Comparison of ENCODE assay signal across 8 cellular contexts in genomic region chr1:15603050-15603965, GRCh38. TPM values are rescaled to one million over a fixed set of nuclear protein-coding genes. Genes with fewer than 3 reads are reported as not detected.
DNase-seq lines count a peak whose midpoint lies in the region; ATAC-seq, FAIRE-seq and TF ChIP-seq lines count a peak whose summit lies in the region.

No MANE protein-coding gene starts in this region.

- H3K79me2 ChIP-seq in H1 (ENCODE audit: control insufficient read depth in 1 of 2, insufficient read depth in 2 of 2, low read length in 2 of 2), result no peaks in the 10 kb centered on the region

- no peak overlapping the region for H3K14ac ChIP-seq in H1 (ENCODE audit: insufficient read length)

- no peak overlapping the region for H2BK120ac ChIP-seq in H1 (replicated peaks; ENCODE audit: low read depth, low read length)

- no peak overlapping the region for H3K18ac ChIP-seq in H1 (ENCODE audit: extremely low read depth, low read length)

- TF ChIP-seq EP300 in H1 (IDR thresholded peaks at IDR 0.05; ENCODE audit: borderline replicate concordance in 1 of 2, low read depth in 2 of 2, low read length in 2 of 2), result no peak

- H2BK15ac ChIP-seq in H1 (ENCODE audit: low read length), result no peak overlapping the region

- H3K4me1 Mint-ChIP-seq in memory B cell, result peaks cover 5% of the 10 kb centered on the region

- H3K27ac ChIP-seq in H1 (ENCODE audit: low read depth, low read length), result no peak overlapping the region

- H3K9me3 Mint-ChIP-seq in memory B cell, result no peaks in the 10 kb centered on the region

- H3K4me1 ChIP-seq in H1 (replicated peaks in 1 of 4; ENCODE audit: control insufficient read depth in 3 of 4, insufficient read depth in 4 of 4, low read length in 3 of 4), result peaks cover 0 to 7% (median 4%) of the 10 kb centered on the region in 4 experiments; a peak in 3 of 7 replicates

- 10 to 100% methylated on average over 2 to 55 of the region's 56 CpGs for WGBS in H1 (ENCODE audit: extremely low coverage in 1 of 2, insufficient coverage in 1 of 2, insufficient read length in 1 of 2, insufficient replicate concordance in 2 of 2, low coverage in 1 of 2, low lambda C conversion rate in 2 of 2, missing lambda C conversion rate in 1 of 2), 2 experiments

- H4K5ac ChIP-seq in H1 (ENCODE audit: insufficient read length, low read depth, low read length), result peak overlapping the region; percentile 2

- H3K56ac ChIP-seq in H1 (replicated peaks; ENCODE audit: insufficient read length, low read depth, low read length), result no peak overlapping the region

- H4K8ac ChIP-seq in H1 (ENCODE audit: extremely low read depth, insufficient read depth, low read length), result peak overlapping the region; percentile 92

- no peaks in the 10 kb centered on the region for H3K36me3 Mint-ChIP-seq in memory B cell

- FAIRE-seq in H1 (lab: Jason Lieb, UNC), result peak; percentile 66

- 0 out of 3 replicates have a peak, but pooled peaks of 1 of the 2 experiments have one; percentile 34 for TF ChIP-seq POLR2A in H1 (IDR thresholded peaks at IDR 0.05; ENCODE audit: control extremely low read depth in 1 of 2, low read depth in 2 of 2, low read length in 2 of 2)

- TF ChIP-seq RAD21 in H1 (IDR thresholded peaks at IDR 0.05 in 1 of 2, conservative IDR thresholded peaks at IDR 0.05 in 1 of 2; ENCODE audit: low read depth in 2 of 2, low read length in 2 of 2), result no peak

- H2AK5ac ChIP-seq in H1 (ENCODE audit: low read depth, low read length), result no peak overlapping the region

- H2BK5ac ChIP-seq in H1 (ENCODE audit: low read depth, low read length), result no peak overlapping the region

- TF ChIP-seq CTCF in H1 (IDR thresholded peaks at IDR 0.05; ENCODE audit: control extremely low read depth in 1 of 3, insufficient read depth in 1 of 3, low read depth in 1 of 3, low read length in 3 of 3), result no peak

- H3K9me3 ChIP-seq in H1 (ENCODE audit: insufficient read depth in 2 of 2, low read depth in 1 of 2, low read length in 1 of 2), result no peaks in the 10 kb centered on the region; a peak in 1 of 4 replicates

- H2AFZ ChIP-seq in H1 (ENCODE audit: low read length), result peak overlapping the region; percentile 58

- peak; percentile 94 for ATAC-seq in GM19351 (IDR thresholded peaks at IDR 0.05; ENCODE audit: unreplicated experiment)
- peak; percentile 87 for ATAC-seq in HG03521 (IDR thresholded peaks at IDR 0.05; ENCODE audit: unreplicated experiment)
- ATAC-seq in memory B cell (ENCODE audit: low read depth), result peak; percentile 98

- peak overlapping the region; percentile 68 to 88 for H3K4me2 ChIP-seq in H1 (ENCODE audit: insufficient read depth in 1 of 2, low read depth in 2 of 2, low read length in 2 of 2)

- no peaks in the 10 kb centered on the region for H3K27me3 Mint-ChIP-seq in memory B cell

- H4K20me1 ChIP-seq in H1 (replicated peaks in 1 of 2; ENCODE audit: control insufficient read depth in 1 of 2, insufficient read depth in 2 of 2, low read length in 2 of 2), result no peaks in the 10 kb centered on the region

- H3K4ac ChIP-seq in H1 (replicated peaks; ENCODE audit: insufficient read length, low read depth, low read length), result no peak overlapping the region

- peaks cover 2 to 11% (median 9%) of the 10 kb centered on the region in 4 experiments for H3K27me3 ChIP-seq in H1 (replicated peaks in 1 of 4; ENCODE audit: control insufficient read depth in 3 of 4, extremely low read depth in 1 of 4, insufficient read depth in 3 of 4, low read length in 3 of 4)

- H4K91ac ChIP-seq in H1 (replicated peaks; ENCODE audit: insufficient read length, low read length), result no peak overlapping the region

- DNase-seq in C1 segment of cervical spinal cord (lab: John Stamatoyannopoulos, UW), result peak; percentile 66 to 94 (median 92)
- peak; percentile 84 for DNase-seq in NCI-H82 treated with DMSO at 0.1 percent for 48 hours (lab: John Stamatoyannopoulos, UW; ENCODE audit: unreplicated experiment)
- peak; percentile 84 for DNase-seq in activated CD8-positive, alpha-beta memory T cell treated with anti-CD3 and anti-CD28 coated beads, Interleukin-2, amount 50 U/mL, for 1 hour (ENCODE audit: extremely low read depth)
- DNase-seq in H1 (ENCODE audit: low read depth in 1 of 2, low spot score in 2 of 2), result peak; percentile 81 to 96
- peak; percentile 82 to 88 for DNase-seq in memory B cell (ENCODE audit: low spot score in 2 of 2)
- peak; percentile 73 to 84 (median 82) for DNase-seq in stimulated activated CD4-positive, alpha-beta T cell treated with anti-CD3 and anti-CD28 coated beads, TNF-alpha, amount 100 ng/mL, for 4 hours (ENCODE audit: low read depth in 3 of 3)

- H3K23ac ChIP-seq in H1 (ENCODE audit: insufficient read length), result no peak overlapping the region

- no peaks in the 10 kb centered on the region for H3K36me3 ChIP-seq in H1 (ENCODE audit: control insufficient read depth in 2 of 4, insufficient read depth in 4 of 4, low read length in 3 of 4)

- H2BK20ac ChIP-seq in H1 (ENCODE audit: low read length), result no peak overlapping the region

- peak overlapping the region; percentile 86 for H3K27ac Mint-ChIP-seq in memory B cell

- H2BK12ac ChIP-seq in H1 (ENCODE audit: low read depth, low read length), result no peak overlapping the region

- CTCF ChIA-PET in H1 (lab: Charles Lee; ENCODE audit: partially characterized antibody), result interaction anchor here (0.6 to 3.2 kb wide), 3 partner anchors 9 to 138 kb away, joined by 3 to 13 read pairs (median 4); partner anchors contain the start of gene TMEM82

- no peaks in the 10 kb centered on the region for H3K79me1 ChIP-seq in H1 (ENCODE audit: low read depth, low read length)

- peaks cover 9% of the 10 kb centered on the region; the same call in 1 of the 2 replicates for H3K23me2 ChIP-seq in H1 (ENCODE audit: low read depth, low read length)

- H3K4me3 Mint-ChIP-seq in memory B cell, result peak overlapping the region; percentile 86

- peak overlapping the region; percentile 52 to 75 (median 63) for H3K4me3 ChIP-seq in H1 (ENCODE audit: extremely low read depth in 1 of 4, insufficient read depth in 2 of 4, low read depth in 3 of 4, low read length in 4 of 4)

- POLR2A ChIA-PET in H1 (lab: Charles Lee; ENCODE audit: partially characterized antibody), result interaction anchor here (0.7 to 4.4 kb wide), 6 partner anchors 9 to 204 kb away, joined by 3 to 37 read pairs (median 6); partner anchors contain the start of gene DDI2

- peak overlapping the region in 3 of 4 experiments; percentile 41 to 67 (median 64); a peak in 5 of 7 replicates for H3K9ac ChIP-seq in H1 (replicated peaks in 1 of 4; ENCODE audit: extremely low read depth in 1 of 4, low read depth in 3 of 4, low read length in 3 of 4)

TF ChIP-seq in H1, 55 proteins besides CTCF, POLR2A, EP300 and RAD21 (continues in another document):
- TF ChIP-seq CBX5 (IDR thresholded peaks at IDR 0.05; ENCODE audit: low read depth, low read length) (no peak), SRF (IDR thresholded peaks at IDR 0.05; ENCODE audit: low read depth, low read length) (no peak), TCF12 (IDR thresholded peaks at IDR 0.05; ENCODE audit: low read depth, low read length) (0 out of 2 replicates have a peak, but pooled peaks have one; percentile 24), BCL11A (IDR thresholded peaks at IDR 0.05; ENCODE audit: low read depth in 2 of 2, low read length in 2 of 2) (no peak), ASH2L (IDR thresholded peaks at IDR 0.05; ENCODE audit: low read length) (peak; percentile 76), CHD1 (IDR thresholded peaks at IDR 0.05; ENCODE audit: low read depth, low read length) (no peak)

RNA-seq across cellular contexts. Expression of gene DDI2, which starts 13.9 kb away (rescaled TPM):
- 38.3 and 39.3 TPM in 2 replicates for total RNA-seq in H1 (2021; fragmentation: NEBNext Ultra II Directional; extraction: Animal tissue kit (Norgen Biotek cat#: 25700))
- 7.7 and 11.8 TPM in 2 replicates for polyA plus RNA-seq in H1 (2011; rRNA removed)
- polyA plus RNA-seq in H1 (2011; cell fraction: cytosol; rRNA removed), result 8.7 TPM
- 30.4 TPM for polyA plus RNA-seq in H1 (2011; cell fraction: nucleus; rRNA removed)
- 9.7 to 17.0 TPM (median 12.6 TPM) in 4 replicates for polyA plus RNA-seq in H1 (2012, experiment 1 of 2)
- 0.76 TPM for polyA plus RNA-seq in H1 (2012, experiment 2 of 2)
- 14.0 TPM for polyA plus RNA-seq in H1 (2013, experiment 1 of 2)
- 13.5 TPM for polyA plus RNA-seq in H1 (2013, experiment 2 of 2)
- polyA minus RNA-seq in H1 (2011; rRNA and poly(A)+ RNA removed), result 44.5 and 61.2 TPM in 2 replicates
- polyA minus RNA-seq in H1 (2011; cell fraction: cytosol; rRNA and poly(A)+ RNA removed), result 21.0 TPM
- polyA minus RNA-seq in H1 (2011; cell fraction: nucleus; rRNA and poly(A)+ RNA removed), result 91.9 TPM

RNA-seq across cellular contexts. Expression of gene AGMAT, which starts 18.5 kb away (rescaled TPM):
- 5.7 and 5.8 TPM in 2 replicates for total RNA-seq in H1 (2021; fragmentation: NEBNext Ultra II Directional; extraction: Animal tissue kit (Norgen Biotek cat#: 25700))
- polyA plus RNA-seq in H1 (2011; rRNA removed), result 3.7 and 4.5 TPM in 2 replicates
- 4.4 TPM for polyA plus RNA-seq in H1 (2011; cell fraction: cytosol; rRNA removed)
- 4.6 TPM for polyA plus RNA-seq in H1 (2011; cell fraction: nucleus; rRNA removed)
- 4.5 to 5.1 TPM (median 4.9 TPM) in 4 replicates for polyA plus RNA-seq in H1 (2012, experiment 1 of 2)
- polyA plus RNA-seq in H1 (2012, experiment 2 of 2), result 5.0 TPM
- polyA plus RNA-seq in H1 (2013, experiment 1 of 2), result 3.1 TPM
- 3.3 TPM for polyA plus RNA-seq in H1 (2013, experiment 2 of 2)
- 4.4 and 4.8 TPM in 2 replicates for polyA minus RNA-seq in H1 (2011; rRNA and poly(A)+ RNA removed)
- polyA minus RNA-seq in H1 (2011; cell fraction: cytosol; rRNA and poly(A)+ RNA removed), result 4.2 TPM
- 3.9 TPM for polyA minus RNA-seq in H1 (2011; cell fraction: nucleus; rRNA and poly(A)+ RNA removed)
